23 cellular contexts compared by ENCODE assay signal in genomic region chr5:3124410-3124809, GRCh38.
A peak's percentile ranks its signal among the peaks of the same experiment; 100 is the strongest.
DNase-seq lines count a peak whose midpoint lies in the region; ATAC-seq and TF ChIP-seq lines count a peak whose summit lies in the region.
"Had no signal": no experiment of that assay in that cellular context is flagged by ENCODE, and none has a peak within 500 bp of the region (broad histone marks: within the 10 kb centered on the region; RNA-seq: fewer than 3 reads in every experiment).

No MANE protein-coding gene starts in this region.

- peaks cover 31% of the 10 kb centered on the region for H3K27me3 ChIP-seq in HUES48 (ENCODE audit: control insufficient read depth, insufficient read depth, low read length)
- H3K27me3 ChIP-seq in mesendoderm (ENCODE audit: insufficient read depth, low read length, poor library complexity) = peaks cover 15% of the 10 kb centered on the region
- H3K27me3 ChIP-seq in vagina = no peaks in the 10 kb centered on the region
- H3K27me3 ChIP-seq: SJCRH30 had no signal

- intact Hi-C loops in vagina (cut with DNase I) = no loop called here

- H3K56ac ChIP-seq in mesendoderm (ENCODE audit: low read length) = no peak overlapping the region

- no peak for TF ChIP-seq POLR2A in vagina (IDR thresholded peaks at IDR 0.05)

- no peaks in the 10 kb centered on the region for H3K36me3 Mint-ChIP-seq in WTC11
- H3K36me3 Mint-ChIP-seq in nephron progenitor cell (ENCODE audit: low read depth) = no peaks in the 10 kb centered on the region
- H3K36me3 Mint-ChIP-seq: CD8-positive, alpha-beta T cell; T-cell had no signal

- H3K4me1 ChIP-seq in HUES48 (ENCODE audit: control insufficient read depth, insufficient read depth, low read length) (peaks cover 62% of the 10 kb centered on the region), mesendoderm (ENCODE audit: control insufficient read depth, low read depth, low read length) (peaks cover 7% of the 10 kb centered on the region), vagina (no peaks in the 10 kb centered on the region)
- H3K4me1 ChIP-seq: Caco-2, SJCRH30 had no signal

- H3K4me1 Mint-ChIP-seq in WTC11 (peaks cover 72% of the 10 kb centered on the region), nephron progenitor cell (peaks cover 53% of the 10 kb centered on the region)
- H3K4me1 Mint-ChIP-seq: T-cell had no signal

- H3K9me3 ChIP-seq in HUES48 (ENCODE audit: control insufficient read depth, insufficient read depth, low read length) (no peaks in the 10 kb centered on the region), vagina (no peaks in the 10 kb centered on the region)
- H3K9me3 ChIP-seq: Caco-2, SJCRH30 had no signal

- no peak overlapping the region for H3K18ac ChIP-seq in mesendoderm (ENCODE audit: low read length)

- H3K9me3 Mint-ChIP-seq in WTC11 = no peaks in the 10 kb centered on the region
- no peaks in the 10 kb centered on the region for H3K9me3 Mint-ChIP-seq in nephron progenitor cell
- H3K9me3 Mint-ChIP-seq: T-cell had no signal

- H3K4me3 ChIP-seq in HUES48 (ENCODE audit: low read depth, low read length) = no peak overlapping the region
- H3K4me3 ChIP-seq in mesendoderm (ENCODE audit: low read length) = no peak overlapping the region
- no peak overlapping the region for H3K4me3 ChIP-seq in vagina
- H3K4me3 ChIP-seq: PC-9, SJCRH30 had no signal

- H3K4me3 Mint-ChIP-seq in WTC11 (no peak overlapping the region), nephron progenitor cell (no peak overlapping the region)
- H3K4me3 Mint-ChIP-seq: CD8-positive, alpha-beta T cell; T-cell had no signal

- H3K9ac ChIP-seq in HUES48 (ENCODE audit: low read depth, low read length) (no peak overlapping the region), mesendoderm (ENCODE audit: low read length) (no peak overlapping the region)
- H3K9ac ChIP-seq: KMS-11 had no signal

- no peak overlapping the region for H4K8ac ChIP-seq in mesendoderm (ENCODE audit: low read depth, low read length)

- H3K36me3 ChIP-seq in HUES48 (ENCODE audit: control insufficient read depth, insufficient read depth, low read length) = no peaks in the 10 kb centered on the region
- no peaks in the 10 kb centered on the region for H3K36me3 ChIP-seq in mesendoderm (ENCODE audit: control insufficient read depth, insufficient read depth, low read length)
- no peaks in the 10 kb centered on the region for H3K36me3 ChIP-seq in vagina
- H3K36me3 ChIP-seq: SJCRH30 had no signal

- H3K79me1 ChIP-seq in mesendoderm (ENCODE audit: low read length) = no peaks in the 10 kb centered on the region

- no peak overlapping the region for H2AK5ac ChIP-seq in mesendoderm (ENCODE audit: low read length)

- no peak for DNase-seq in WTC11 (ENCODE audit: low spot score)
- peak; percentile 29 for DNase-seq in mesendoderm
- DNase-seq in vagina (ENCODE audit: extremely low spot score in 2 of 2) = peak; percentile 52 to 58
- DNase-seq in nephron progenitor cell = no peak
- no peak for DNase-seq in NCI-H1930 (lab: John Stamatoyannopoulos, UW)
- no peak for DNase-seq in activated CD4-positive, alpha-beta T cell treated with anti-CD3 and anti-CD28 coated beads for 4 hours
- DNase-seq: Caco-2; CD8-positive, alpha-beta T cell; DMS79; GOT3; MM.1S; NCI-H2029 treated with DMSO at 0.1 percent for 48 hours; NCI-H446 treated with DMSO at 0.1 percent for 48 hours; NCI-H526; NCI-H82; NK-92 treated with Interleukin-12 subunit alpha and Interleukin-12 subunit beta, amount 100 ng/mL, for 24 hours; PC-9; SJCRH30; T-cell had no signal

- no peak overlapping the region for H3K4ac ChIP-seq in mesendoderm (ENCODE audit: low read depth, low read length)

- CTCF ChIA-PET in WTC11 (lab: Charles Lee) = no interaction called here

- H2BK5ac ChIP-seq in mesendoderm (ENCODE audit: low read length) = no peak overlapping the region

- H3K27ac Mint-ChIP-seq in WTC11 (peak overlapping the region; percentile 33; the same call in 1 of the 2 replicates), nephron progenitor cell (no peak overlapping the region)
- H3K27ac Mint-ChIP-seq: CD8-positive, alpha-beta T cell; T-cell had no signal

- no CpG with 5 or more reads among the region's 6 CpGs for WGBS in mesendoderm (ENCODE audit: extremely low coverage, insufficient coverage, low lambda C conversion rate)

- TF ChIP-seq CTCF in WTC11 (IDR thresholded peaks at IDR 0.05) (no peak), vagina (IDR thresholded peaks at IDR 0.05) (no peak), nephron progenitor cell (IDR thresholded peaks at IDR 0.05) (no peak)

- no peak overlapping the region for H2BK15ac ChIP-seq in mesendoderm (replicated peaks; ENCODE audit: low read depth)

- peak; percentile 13; the same call in 1 of the 2 replicates for ATAC-seq in WTC11
- ATAC-seq: CD8-positive, alpha-beta T cell; Right ventricle myocardium inferior; T-cell had no signal

- no peak overlapping the region for H2BK120ac ChIP-seq in mesendoderm (ENCODE audit: low read depth, low read length)

- peaks cover 83% of the 10 kb centered on the region for H3K27me3 Mint-ChIP-seq in WTC11 (ENCODE audit: low read depth)
- peaks cover 15% of the 10 kb centered on the region for H3K27me3 Mint-ChIP-seq in nephron progenitor cell (ENCODE audit: low read depth, poor library complexity)

- no peak overlapping the region for H4K5ac ChIP-seq in mesendoderm (ENCODE audit: low read length)

- H3K23ac ChIP-seq in mesendoderm (ENCODE audit: low read length) = no peak overlapping the region

- no peak overlapping the region for H3K4me2 ChIP-seq in mesendoderm (ENCODE audit: low read length)
- H3K4me2 ChIP-seq: KMS-11, PC-9 had no signal

- POLR2A ChIA-PET in WTC11 (lab: Charles Lee) = no interaction called here

- peak overlapping the region; percentile 96 for H3K27ac ChIP-seq in HUES48 (ENCODE audit: low read depth, low read length)
- no peak overlapping the region for H3K27ac ChIP-seq in mesendoderm (ENCODE audit: low read depth, low read length)
- H3K27ac ChIP-seq in vagina = no peak overlapping the region
- H3K27ac ChIP-seq: C4-2B, KMS-11, PC-9, SJCRH30 had no signal

- H3K79me2 ChIP-seq in mesendoderm (ENCODE audit: control insufficient read depth, insufficient read depth, low read length) = no peaks in the 10 kb centered on the region

TF ChIP-seq in WTC11, 78 proteins besides CTCF, POLR2A, EP300 and RAD21 (continues in another document):
- no peak for TF ChIP-seq JAZF1 (CRISPR knock-in tag; IDR thresholded peaks at IDR 0.05)
- TF ChIP-seq ZNF281 (CRISPR knock-in tag; IDR thresholded peaks at IDR 0.05) = no peak
- TF ChIP-seq, protein P1, sequence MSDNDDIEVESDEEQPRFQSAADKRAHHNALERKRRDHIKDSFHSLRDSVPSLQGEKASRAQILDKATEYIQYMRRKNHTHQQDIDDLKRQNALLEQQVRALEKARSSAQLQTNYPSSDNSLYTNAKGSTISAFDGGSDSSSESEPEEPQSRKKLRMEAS (CRISPR knock-in tag; IDR thresholded peaks at IDR 0.05) = 0 out of 2 replicates have a peak, but pooled peaks have one; percentile 7
- TF ChIP-seq GABPB1 (CRISPR knock-in tag; IDR thresholded peaks at IDR 0.05) = no peak
- TF ChIP-seq, protein P2, sequence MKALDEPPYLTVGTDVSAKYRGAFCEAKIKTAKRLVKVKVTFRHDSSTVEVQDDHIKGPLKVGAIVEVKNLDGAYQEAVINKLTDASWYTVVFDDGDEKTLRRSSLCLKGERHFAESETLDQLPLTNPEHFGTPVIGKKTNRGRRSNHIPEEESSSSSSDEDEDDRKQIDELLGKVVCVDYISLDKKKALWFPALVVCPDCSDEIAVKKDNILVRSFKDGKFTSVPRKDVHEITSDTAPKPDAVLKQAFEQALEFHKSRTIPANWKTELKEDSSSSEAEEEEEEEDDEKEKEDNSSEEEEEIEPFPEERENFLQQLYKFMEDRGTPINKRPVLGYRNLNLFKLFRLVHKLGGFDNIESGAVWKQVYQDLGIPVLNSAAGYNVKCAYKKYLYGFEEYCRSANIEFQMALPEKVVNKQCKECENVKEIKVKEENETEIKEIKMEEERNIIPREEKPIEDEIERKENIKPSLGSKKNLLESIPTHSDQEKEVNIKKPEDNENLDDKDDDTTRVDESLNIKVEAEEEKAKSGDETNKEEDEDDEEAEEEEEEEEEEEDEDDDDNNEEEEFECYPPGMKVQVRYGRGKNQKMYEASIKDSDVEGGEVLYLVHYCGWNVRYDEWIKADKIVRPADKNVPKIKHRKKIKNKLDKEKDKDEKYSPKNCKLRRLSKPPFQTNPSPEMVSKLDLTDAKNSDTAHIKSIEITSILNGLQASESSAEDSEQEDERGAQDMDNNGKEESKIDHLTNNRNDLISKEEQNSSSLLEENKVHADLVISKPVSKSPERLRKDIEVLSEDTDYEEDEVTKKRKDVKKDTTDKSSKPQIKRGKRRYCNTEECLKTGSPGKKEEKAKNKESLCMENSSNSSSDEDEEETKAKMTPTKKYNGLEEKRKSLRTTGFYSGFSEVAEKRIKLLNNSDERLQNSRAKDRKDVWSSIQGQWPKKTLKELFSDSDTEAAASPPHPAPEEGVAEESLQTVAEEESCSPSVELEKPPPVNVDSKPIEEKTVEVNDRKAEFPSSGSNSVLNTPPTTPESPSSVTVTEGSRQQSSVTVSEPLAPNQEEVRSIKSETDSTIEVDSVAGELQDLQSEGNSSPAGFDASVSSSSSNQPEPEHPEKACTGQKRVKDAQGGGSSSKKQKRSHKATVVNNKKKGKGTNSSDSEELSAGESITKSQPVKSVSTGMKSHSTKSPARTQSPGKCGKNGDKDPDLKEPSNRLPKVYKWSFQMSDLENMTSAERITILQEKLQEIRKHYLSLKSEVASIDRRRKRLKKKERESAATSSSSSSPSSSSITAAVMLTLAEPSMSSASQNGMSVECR (CRISPR knock-in tag; IDR thresholded peaks at IDR 0.05; ENCODE audit: borderline replicate concordance) = no peak
- TF ChIP-seq ETV6 (CRISPR knock-in tag; IDR thresholded peaks at IDR 0.05) = no peak

Comparison
In these comparisons a context has a peak if more than half of its experiments do, and no peak if none do; other contexts are left out.
1. DNase-seq: peak in mesendoderm (single experiment) and vagina (2 of 2); none in WTC11 (single experiment), nephron progenitor cell (single experiment), NCI-H1930 (0 of 2) and activated CD4-positive, alpha-beta T cell treated with anti-CD3 and anti-CD28 coated beads for 4 hours (0 of 2).